ENCODE assay signal across 26 cellular contexts in genomic region chr7:68319061-68319460, GRCh38.
"Had no signal": no experiment of that assay in that cellular context is flagged by ENCODE, and none has a peak within 500 bp of the region (broad histone marks: within the 10 kb centered on the region; RNA-seq: fewer than 3 reads in every experiment).

No MANE protein-coding gene starts in this region.

- DNase-seq: activated CD4-positive, alpha-beta T cell treated with anti-CD3 and anti-CD28 coated beads for 4 hours; activated CD4-positive, alpha-beta T cell treated with anti-CD3 and anti-CD28 coated beads, Interleukin-2, amount 50 U/mL, for 4 hours; activated CD8-positive, alpha-beta memory T cell treated with anti-CD3 and anti-CD28 coated beads, Interleukin-2, amount 10 ng/mL, durations not matched to agents 7 days and 5 days; activated effector memory CD4-positive, alpha-beta T cell treated with Interleukin-2 at 50 U/mL for 16 hours; activated naive CD4-positive, alpha-beta T cell; activated T-cell treated with anti-CD3 and anti-CD28 coated beads, Interleukin-2, amount 50 U/mL, for 24 hours; body of pancreas; MG63; MV-4-11; NCI-H1436; NCI-H187 treated with DMSO at 0.1 percent for 48 hours; NCI-H2081 treated with DMSO at 0.1 percent for 48 hours; NCI-H345; NCI-H510A; NCI-H748 treated with DMSO at 0.1 percent for 48 hours; NK-92 treated with Interleukin-12 subunit alpha and Interleukin-12 subunit beta, amount 100 ng/mL, for 24 hours; OCI-M1; Right ventricle myocardium superior; SJCRH30; SK-N-SH; T-helper 1 cell had no signal

- FAIRE-seq: bronchial epithelial cell had no signal

- H3K4me1 ChIP-seq: SJCRH30 had no signal

- H3K9me3 ChIP-seq: ascending aorta, body of pancreas, MG63, SJCRH30, SK-N-SH had no signal

- ATAC-seq: activated CD4-positive, CD25-positive, alpha-beta regulatory T cell treated with anti-CD3 and anti-CD28 coated beads, Interleukin-2, amount 50 U/mL, for 24 hours; activated CD8-positive, alpha-beta memory T cell treated with anti-CD3 and anti-CD28 coated beads, Interleukin-2, amount 10 ng/mL, durations not matched to agents 7 days and 5 days; body of pancreas; Panc1 had no signal

- H3K4me3 ChIP-seq: ascending aorta, body of pancreas, MG63, SJCRH30 had no signal

- H3K27ac ChIP-seq: ascending aorta, body of pancreas, RWPE1, SJCRH30 had no signal

- H3K4me2 ChIP-seq: SK-N-SH had no signal
